1 cellular context compared by ENCODE assay signal in genomic region chr4:86683983-86684382, GRCh38.
A peak's percentile ranks its signal among the peaks of the same experiment; 100 is the strongest.
TF ChIP-seq lines count a peak whose summit lies in the region.

No MANE protein-coding gene starts in this region.

TF ChIP-seq in HepG2, 621 proteins besides CTCF, POLR2A, EP300 and RAD21 (continued from another document):
- TF ChIP-seq, protein P1, sequence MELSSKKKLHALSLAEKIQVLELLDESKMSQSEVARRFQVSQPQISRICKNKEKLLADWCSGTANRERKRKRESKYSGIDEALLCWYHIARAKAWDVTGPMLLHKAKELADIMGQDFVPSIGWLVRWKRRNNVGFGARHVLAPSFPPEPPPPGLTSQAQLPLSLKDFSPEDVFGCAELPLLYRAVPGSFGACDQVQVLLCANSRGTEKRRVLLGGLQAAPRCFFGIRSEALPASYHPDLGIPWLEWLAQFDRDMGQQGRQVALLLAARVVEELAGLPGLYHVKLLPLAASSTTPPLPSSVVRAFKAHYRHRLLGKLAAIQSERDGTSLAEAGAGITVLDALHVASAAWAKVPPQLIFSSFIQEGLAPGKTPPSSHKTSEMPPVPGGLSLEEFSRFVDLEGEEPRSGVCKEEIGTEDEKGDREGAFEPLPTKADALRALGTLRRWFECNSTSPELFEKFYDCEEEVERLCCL (CRISPR knock-in tag; IDR thresholded peaks at IDR 0.05; ENCODE audit: borderline replicate concordance): no peak
- no peak for TF ChIP-seq JUN (CRISPR knock-in tag; IDR thresholded peaks at IDR 0.05)
- TF ChIP-seq HES4 (CRISPR knock-in tag; IDR thresholded peaks at IDR 0.05; ENCODE audit: borderline replicate concordance): no peak
- peak; percentile 52; the same call in 1 of the 2 replicates for TF ChIP-seq ATF7 (IDR thresholded peaks at IDR 0.05)
- no peak for TF ChIP-seq ATF7 (CRISPR knock-in tag; IDR thresholded peaks at IDR 0.05)
- TF ChIP-seq ZNF451 (CRISPR knock-in tag; IDR thresholded peaks at IDR 0.05): no peak
- no peak for TF ChIP-seq XBP1 (CRISPR knock-in tag; IDR thresholded peaks at IDR 0.05)
- TF ChIP-seq, protein P2, sequence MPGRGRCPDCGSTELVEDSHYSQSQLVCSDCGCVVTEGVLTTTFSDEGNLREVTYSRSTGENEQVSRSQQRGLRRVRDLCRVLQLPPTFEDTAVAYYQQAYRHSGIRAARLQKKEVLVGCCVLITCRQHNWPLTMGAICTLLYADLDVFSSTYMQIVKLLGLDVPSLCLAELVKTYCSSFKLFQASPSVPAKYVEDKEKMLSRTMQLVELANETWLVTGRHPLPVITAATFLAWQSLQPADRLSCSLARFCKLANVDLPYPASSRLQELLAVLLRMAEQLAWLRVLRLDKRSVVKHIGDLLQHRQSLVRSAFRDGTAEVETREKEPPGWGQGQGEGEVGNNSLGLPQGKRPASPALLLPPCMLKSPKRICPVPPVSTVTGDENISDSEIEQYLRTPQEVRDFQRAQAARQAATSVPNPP (CRISPR knock-in tag; IDR thresholded peaks at IDR 0.05): no peak
